In genomic region chr1:167442854-167443565, GRCh38 we compare ENCODE assay signal across 11 cellular contexts.
DNase-seq lines count a peak whose midpoint lies in the region; ATAC-seq, FAIRE-seq and TF ChIP-seq lines count a peak whose summit lies in the region.
"Had no signal": no experiment of that assay in that cellular context is flagged by ENCODE, and none has a peak within 500 bp of the region (broad histone marks: within the 10 kb centered on the region; RNA-seq: fewer than 3 reads in every experiment).

No MANE protein-coding gene starts in this region.

- H3K4me1 ChIP-seq in H1 (replicated peaks in 1 of 4; ENCODE audit: control insufficient read depth in 3 of 4, insufficient read depth in 4 of 4, low read length in 3 of 4) (peaks cover 4 to 11% (median 6%) of the 10 kb centered on the region in 4 experiments; a peak in 6 of 7 replicates), thymus (ENCODE audit: control insufficient read depth, insufficient read depth, low read length) (peaks cover 38% of the 10 kb centered on the region), breast epithelium (no peaks in the 10 kb centered on the region), stomach (peaks cover 9 to 25% (median 14%) of the 10 kb centered on the region in 4 donors)
- H3K4me1 ChIP-seq: Caco-2 had no signal

- H3K79me2 ChIP-seq in H1 (ENCODE audit: control insufficient read depth in 1 of 2, insufficient read depth in 2 of 2, low read length in 2 of 2), result no peaks in the 10 kb centered on the region

- H3K36me3 ChIP-seq in H1 (ENCODE audit: control insufficient read depth in 2 of 4, insufficient read depth in 4 of 4, low read length in 3 of 4) (no peaks in the 10 kb centered on the region), thymus (ENCODE audit: control insufficient read depth, insufficient read depth) (peaks cover 53% of the 10 kb centered on the region), breast epithelium (no peaks in the 10 kb centered on the region), stomach (no peaks in the 10 kb centered on the region)
- H3K36me3 ChIP-seq: cardiac muscle cell had no signal

- H2BK5ac ChIP-seq in H1 (ENCODE audit: low read depth, low read length), result no peak overlapping the region

- TF ChIP-seq RAD21 in H1 (IDR thresholded peaks at IDR 0.05 in 1 of 2, conservative IDR thresholded peaks at IDR 0.05 in 1 of 2; ENCODE audit: low read depth in 2 of 2, low read length in 2 of 2), result no peak

- no peak overlapping the region for H2BK120ac ChIP-seq in H1 (replicated peaks; ENCODE audit: low read depth, low read length)

- no peak overlapping the region for H3K4me3 Mint-ChIP-seq in activated CD8-positive, alpha-beta T cell treated with anti-CD3 and anti-CD28 coated beads, Interleukin-2, amount 10 ng/mL, durations not matched to agents 7 days and 5 days

- H4K91ac ChIP-seq in H1 (replicated peaks; ENCODE audit: insufficient read length, low read length), result no peak overlapping the region

- H3K23me2 ChIP-seq in H1 (ENCODE audit: low read depth, low read length), result peaks cover 7% of the 10 kb centered on the region; the same call in 1 of the 2 replicates

- no peak overlapping the region for H3K14ac ChIP-seq in H1 (ENCODE audit: insufficient read length)

- H3K79me1 ChIP-seq in H1 (ENCODE audit: low read depth, low read length), result no peaks in the 10 kb centered on the region

- no peaks in the 10 kb centered on the region for H3K27me3 Mint-ChIP-seq in activated CD8-positive, alpha-beta T cell treated with anti-CD3 and anti-CD28 coated beads, Interleukin-2, amount 10 ng/mL, durations not matched to agents 7 days and 5 days (ENCODE audit: low read depth)

- WGBS in H1 (ENCODE audit: extremely low coverage in 1 of 2, insufficient coverage in 1 of 2, insufficient read length in 1 of 2, insufficient replicate concordance in 2 of 2, low coverage in 1 of 2, low lambda C conversion rate in 2 of 2, missing lambda C conversion rate in 1 of 2), 2 experiments, result 93% methylated on average over 9 of the region's 9 CpGs; no CpG with 5 or more reads in 1 of the 2 experiments
- 96% methylated on average over 9 of the region's 9 CpGs for WGBS in thymus
- WGBS in stomach, 5 donors, result 82 to 90% (median 88%) methylated on average over 9 of the region's 9 CpGs

- peaks cover 82% of the 10 kb centered on the region for H3K36me3 Mint-ChIP-seq in activated CD8-positive, alpha-beta T cell treated with anti-CD3 and anti-CD28 coated beads, Interleukin-2, amount 10 ng/mL, durations not matched to agents 7 days and 5 days (ENCODE audit: low read depth)

- no peak for FAIRE-seq in H1 (lab: Jason Lieb, UNC)

- no peak overlapping the region for H4K5ac ChIP-seq in H1 (ENCODE audit: insufficient read length, low read depth, low read length)

- TF ChIP-seq CTCF in H1 (IDR thresholded peaks at IDR 0.05; ENCODE audit: control extremely low read depth in 1 of 3, insufficient read depth in 1 of 3, low read depth in 1 of 3, low read length in 3 of 3), result no peak
- no peak for TF ChIP-seq CTCF in breast epithelium (IDR thresholded peaks at IDR 0.05)
- TF ChIP-seq CTCF in stomach (IDR thresholded peaks at IDR 0.05), result no peak

- H3K4me3 ChIP-seq in H1 (ENCODE audit: extremely low read depth in 1 of 4, insufficient read depth in 2 of 4, low read depth in 3 of 4, low read length in 4 of 4) (no peak overlapping the region), thymus (ENCODE audit: low read length) (no peak overlapping the region), breast epithelium (no peak overlapping the region), stomach (no peak overlapping the region)
- H3K4me3 ChIP-seq: cardiac muscle cell, SK-N-MC had no signal

- CTCF ChIA-PET in activated CD8-positive, alpha-beta T cell treated with anti-CD3 and anti-CD28 coated beads, Interleukin-2, amount 10 ng/mL, durations not matched to agents 7 days and 5 days (lab: Charles Lee), result interaction anchor here (0.7 to 4.3 kb wide), 15 partner anchors 7 to 223 kb away, joined by 3 to 28 read pairs (median 4); partner anchors contain the start of gene CD247
- CTCF ChIA-PET in H1 (lab: Charles Lee; ENCODE audit: partially characterized antibody), result interaction anchor here (0.6 to 8.4 kb wide), 34 partner anchors 7 to 563 kb away, joined by 3 to 74 read pairs (median 4); no protein-coding TSS in a partner anchor

- H3K27ac ChIP-seq in H1 (ENCODE audit: low read depth, low read length), result no peak overlapping the region
- H3K27ac ChIP-seq in thymus (ENCODE audit: low read depth), result peak overlapping the region; percentile 36
- H3K27ac ChIP-seq in breast epithelium, result no peak overlapping the region
- no peak overlapping the region for H3K27ac ChIP-seq in stomach
- H3K27ac ChIP-seq: cardiac muscle cell, SK-N-MC had no signal

- H3K27ac Mint-ChIP-seq in activated CD8-positive, alpha-beta T cell treated with anti-CD3 and anti-CD28 coated beads, Interleukin-2, amount 10 ng/mL, durations not matched to agents 7 days and 5 days, result peak overlapping the region; percentile 81

- POLR2A ChIA-PET in activated CD8-positive, alpha-beta T cell treated with anti-CD3 and anti-CD28 coated beads, Interleukin-2, amount 10 ng/mL, durations not matched to agents 7 days and 5 days (lab: Charles Lee), result no interaction called here
- POLR2A ChIA-PET in H1 (lab: Charles Lee; ENCODE audit: partially characterized antibody), result interaction anchor here (1.0 kb wide), 1 partner anchor 96 kb away, joined by 3 read pairs; no protein-coding TSS in a partner anchor

- no peak for ATAC-seq in Right ventricle myocardium inferior
- no peak for ATAC-seq in activated CD8-positive, alpha-beta T cell treated with anti-CD3 and anti-CD28 coated beads, Interleukin-2, amount 10 ng/mL, durations not matched to agents 7 days and 5 days
- no peak for ATAC-seq in GM18519 (IDR thresholded peaks at IDR 0.05; ENCODE audit: low FRiP score, unreplicated experiment)

- TF ChIP-seq POLR2A in H1 (IDR thresholded peaks at IDR 0.05; ENCODE audit: control extremely low read depth in 1 of 2, low read depth in 2 of 2, low read length in 2 of 2) (no peak), breast epithelium (IDR thresholded peaks at IDR 0.05) (no peak), stomach (IDR thresholded peaks at IDR 0.05) (no peak)

- H4K8ac ChIP-seq in H1 (ENCODE audit: extremely low read depth, insufficient read depth, low read length), result no peak overlapping the region

- H3K9ac ChIP-seq in H1 (replicated peaks in 1 of 4; ENCODE audit: extremely low read depth in 1 of 4, low read depth in 3 of 4, low read length in 3 of 4), result no peak overlapping the region

- H3K9me3 ChIP-seq in H1 (ENCODE audit: insufficient read depth in 2 of 2, low read depth in 1 of 2, low read length in 1 of 2) (no peaks in the 10 kb centered on the region), thymus (ENCODE audit: control insufficient read depth) (no peaks in the 10 kb centered on the region), breast epithelium (no peaks in the 10 kb centered on the region), stomach (no peaks in the 10 kb centered on the region)
- H3K9me3 ChIP-seq: Caco-2 had no signal

- no peak overlapping the region for H3K4ac ChIP-seq in H1 (replicated peaks; ENCODE audit: insufficient read length, low read depth, low read length)

- 0 out of 2 replicates have a peak overlapping the region, but pooled peaks have one; percentile 41 for H2BK20ac ChIP-seq in H1 (ENCODE audit: low read length)

- no peaks in the 10 kb centered on the region for H4K20me1 ChIP-seq in H1 (replicated peaks in 1 of 2; ENCODE audit: control insufficient read depth in 1 of 2, insufficient read depth in 2 of 2, low read length in 2 of 2)

- H2BK12ac ChIP-seq in H1 (ENCODE audit: low read depth, low read length), result no peak overlapping the region

- no peak for TF ChIP-seq EP300 in H1 (IDR thresholded peaks at IDR 0.05; ENCODE audit: borderline replicate concordance in 1 of 2, low read depth in 2 of 2, low read length in 2 of 2)
- no peak for TF ChIP-seq EP300 in stomach (IDR thresholded peaks at IDR 0.05)

- peaks cover 95% of the 10 kb centered on the region for H3K4me1 Mint-ChIP-seq in activated CD8-positive, alpha-beta T cell treated with anti-CD3 and anti-CD28 coated beads, Interleukin-2, amount 10 ng/mL, durations not matched to agents 7 days and 5 days (ENCODE audit: low read depth)

- H3K56ac ChIP-seq in H1 (replicated peaks; ENCODE audit: insufficient read length, low read depth, low read length), result no peak overlapping the region

- peaks cover 3 to 34% (median 26%) of the 10 kb centered on the region in 4 experiments for H3K27me3 ChIP-seq in H1 (replicated peaks in 1 of 4; ENCODE audit: control insufficient read depth in 3 of 4, extremely low read depth in 1 of 4, insufficient read depth in 3 of 4, low read length in 3 of 4)
- H3K27me3 ChIP-seq in thymus (ENCODE audit: control insufficient read depth, insufficient read depth), result no peaks in the 10 kb centered on the region
- H3K27me3 ChIP-seq in breast epithelium, result peaks cover 0 to 7% of the 10 kb centered on the region in 2 donors
- peaks cover 0 to 33% (median 6%) of the 10 kb centered on the region in 3 donors for H3K27me3 ChIP-seq in stomach

- H3K23ac ChIP-seq in H1 (ENCODE audit: insufficient read length), result no peak overlapping the region

- H3K18ac ChIP-seq in H1 (ENCODE audit: extremely low read depth, low read length), result no peak overlapping the region

- no peak overlapping the region for H3K4me2 ChIP-seq in H1 (ENCODE audit: insufficient read depth in 1 of 2, low read depth in 2 of 2, low read length in 2 of 2)

- peak; percentile 17 for DNase-seq in Right ventricle myocardium inferior (ENCODE audit: missing footprints)
- DNase-seq in cardiac septum (ENCODE audit: low spot score), result no peak
- DNase-seq in activated CD8-positive, alpha-beta T cell treated with anti-CD3 and anti-CD28 coated beads, Interleukin-2, amount 10 ng/mL, durations not matched to agents 7 days and 5 days, result peak; percentile 18
- DNase-seq in H1 (ENCODE audit: low read depth in 1 of 2, low spot score in 2 of 2), result peak in 1 of 2 experiments; percentile 29
- no peak for DNase-seq in breast epithelium (ENCODE audit: low spot score in 2 of 2)
- DNase-seq in stomach, result no peak

- intact Hi-C loops in Right ventricle myocardium inferior (cut with DNase I), result no loop called here
- intact Hi-C loops in cardiac septum (cut with DNase I), result loop anchor here (1.0 to 2.0 kb wide), 2 partner anchors 175 to 376 kb away; no protein-coding TSS in a partner anchor
- intact Hi-C loops in breast epithelium (cut with DNase I; ENCODE audit: low total_unique reads), result loop anchor here (10.0 kb wide), 1 partner anchor 378 kb away; no protein-coding TSS in a partner anchor
- intact Hi-C loops in stomach (cut with DNase I; ENCODE audit: low total_unique reads), result loop anchor here (5.0 to 10.0 kb wide), 2 partner anchors 178 to 381 kb away; no protein-coding TSS in a partner anchor

- 0 out of 2 replicates have a peak overlapping the region, but pooled peaks have one; percentile 11 for H2BK15ac ChIP-seq in H1 (ENCODE audit: low read length)

- H2AK5ac ChIP-seq in H1 (ENCODE audit: low read depth, low read length), result peak overlapping the region; percentile 48; the same call in 1 of the 2 replicates

- H2AFZ ChIP-seq in H1 (ENCODE audit: low read length), result no peak overlapping the region

- H3K9me3 Mint-ChIP-seq in activated CD8-positive, alpha-beta T cell treated with anti-CD3 and anti-CD28 coated beads, Interleukin-2, amount 10 ng/mL, durations not matched to agents 7 days and 5 days (ENCODE audit: insufficient read depth), result no peaks in the 10 kb centered on the region

TF ChIP-seq in H1, 55 proteins besides CTCF, POLR2A, EP300 and RAD21 (continues in another document):
- TF ChIP-seq TAF7 (optimal IDR thresholded peaks at IDR 0.05; ENCODE audit: borderline replicate concordance, low read depth, low read length), result no peak

Comparison
In these comparisons a context has a peak if more than half of its experiments do, and no peak if none do; other contexts are left out.
1. DNase-seq: peak in Right ventricle myocardium inferior (single experiment) and activated CD8-positive, alpha-beta T cell treated with anti-CD3 and anti-CD28 coated beads, Interleukin-2, amount 10 ng/mL, durations not matched to agents 7 days and 5 days (single experiment); none in cardiac septum (single experiment), breast epithelium (0 of 2) and stomach (single experiment).